In genomic region chr3:162117961-162118360, GRCh38 we compare ENCODE assay signal across 1 cellular context.
TF ChIP-seq lines count a peak whose summit lies in the region.

No MANE protein-coding gene starts in this region.

TF ChIP-seq in H1, 55 proteins besides CTCF, POLR2A, EP300 and RAD21:
- TF ChIP-seq CHD1 (IDR thresholded peaks at IDR 0.05; ENCODE audit: low read depth, low read length) (no peak), USF2 (IDR thresholded peaks at IDR 0.05; ENCODE audit: low read length) (no peak)
TF ChIP-seq in H1: peak in this region for 0.
